Comparison of ENCODE assay signal across 1 cellular context in the genomic region with DNA sequence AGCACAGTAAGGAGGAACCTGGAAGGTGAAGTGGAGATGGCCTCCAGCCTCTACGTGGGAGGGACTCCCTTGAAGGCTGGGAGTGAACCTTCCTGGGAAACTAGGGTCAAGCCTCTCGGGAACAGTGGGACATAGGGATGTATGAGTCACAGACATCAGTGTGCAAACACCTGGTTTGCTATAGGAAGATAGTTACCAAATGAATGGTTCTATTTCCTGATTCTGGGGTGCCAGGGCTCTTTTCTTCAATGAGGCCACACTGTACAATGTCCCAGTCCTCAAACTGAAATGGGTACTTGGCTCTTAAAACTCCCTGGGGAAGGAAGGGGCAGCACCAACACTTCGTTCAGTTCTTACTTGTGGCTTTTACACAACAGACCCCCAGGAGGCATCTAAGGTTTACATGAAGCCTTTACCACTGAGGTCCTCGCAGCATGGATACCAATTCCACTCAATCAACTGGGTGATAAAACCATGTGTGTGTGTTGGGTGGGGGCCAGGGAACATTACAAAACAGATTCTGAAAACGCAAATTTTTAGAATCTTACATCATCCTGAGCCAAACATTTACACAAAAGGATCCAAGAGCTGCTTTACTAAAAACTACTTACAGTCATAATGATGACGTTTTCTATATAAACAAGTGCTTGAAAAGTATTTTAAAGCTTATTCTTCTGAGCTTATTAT.
TF ChIP-seq lines count a peak whose summit lies in the region.

No MANE protein-coding gene starts in this region.

TF ChIP-seq in HEK293, 187 proteins besides CTCF, POLR2A, EP300 and RAD21 (continued from another document and continues in another):
- TF ChIP-seq, protein P1, sequence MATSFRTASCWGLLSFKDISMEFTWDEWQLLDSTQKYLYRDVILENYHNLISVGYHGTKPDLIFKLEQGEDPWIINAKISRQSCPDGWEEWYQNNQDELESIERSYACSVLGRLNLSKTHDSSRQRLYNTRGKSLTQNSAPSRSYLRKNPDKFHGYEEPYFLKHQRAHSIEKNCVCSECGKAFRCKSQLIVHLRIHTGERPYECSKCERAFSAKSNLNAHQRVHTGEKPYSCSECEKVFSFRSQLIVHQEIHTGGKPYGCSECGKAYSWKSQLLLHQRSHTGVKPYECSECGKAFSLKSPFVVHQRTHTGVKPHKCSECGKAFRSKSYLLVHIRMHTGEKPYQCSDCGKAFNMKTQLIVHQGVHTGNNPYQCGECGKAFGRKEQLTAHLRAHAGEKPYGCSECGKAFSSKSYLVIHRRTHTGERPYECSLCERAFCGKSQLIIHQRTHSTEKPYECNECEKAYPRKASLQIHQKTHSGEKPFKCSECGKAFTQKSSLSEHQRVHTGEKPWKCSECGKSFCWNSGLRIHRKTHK (tag by site-specific recombination; IDR thresholded peaks at IDR 0.05): no peak
- TF ChIP-seq ZNF558 (tag by site-specific recombination; IDR thresholded peaks at IDR 0.05) (no peak), ZNF792 (tag by site-specific recombination; IDR thresholded peaks at IDR 0.05) (no peak), ZNF354C (tag by site-specific recombination; IDR thresholded peaks at IDR 0.05; ENCODE audit: borderline replicate concordance, low read depth) (no peak), ZNF777 (tag by site-specific recombination; IDR thresholded peaks at IDR 0.05; ENCODE audit: borderline replicate concordance) (no peak), ZEB2 (tag by site-specific recombination; IDR thresholded peaks at IDR 0.05) (peak; percentile 58), ZNF112 (tag by site-specific recombination; IDR thresholded peaks at IDR 0.05) (no peak), REPIN1 (tag by site-specific recombination; IDR thresholded peaks at IDR 0.05; ENCODE audit: low read depth) (no peak), ZNF324 (tag by site-specific recombination; IDR thresholded peaks at IDR 0.05) (0 out of 2 replicates have a peak, but pooled peaks have one; percentile 23), ZNF19 (tag by site-specific recombination; IDR thresholded peaks at IDR 0.05; ENCODE audit: low read depth) (no peak), ZNF501 (tag by site-specific recombination; IDR thresholded peaks at IDR 0.05) (no peak), KLF9 (tag by site-specific recombination; IDR thresholded peaks at IDR 0.05; ENCODE audit: low read depth) (no peak), ZNF664 (tag by site-specific recombination; IDR thresholded peaks at IDR 0.05) (no peak), RBAK (tag by site-specific recombination; IDR thresholded peaks at IDR 0.05) (no peak), ZBTB48 (tag by site-specific recombination; IDR thresholded peaks at IDR 0.05) (0 out of 2 replicates have a peak, but pooled peaks have one; percentile 17), ZNF514 (tag by site-specific recombination; IDR thresholded peaks at IDR 0.05) (no peak), WT1 (tag by site-specific recombination; IDR thresholded peaks at IDR 0.05) (peak; percentile 60), TCF7L2 (IDR thresholded peaks at IDR 0.05; ENCODE audit: borderline replicate concordance, low read depth, low read length) (no peak), BCL11B (tag by site-specific recombination; IDR thresholded peaks at IDR 0.05; ENCODE audit: low read depth) (0 out of 2 replicates have a peak, but pooled peaks have one; percentile 49), ZNF248 (tag by site-specific recombination; IDR thresholded peaks at IDR 0.05) (no peak), ZNF561 (tag by site-specific recombination; IDR thresholded peaks at IDR 0.05; ENCODE audit: borderline replicate concordance) (peak; percentile 63; the same call in 1 of the 2 replicates), ZNF76 (tag by site-specific recombination; IDR thresholded peaks at IDR 0.05; ENCODE audit: borderline replicate concordance, low read depth) (no peak), ZNF571 (tag by site-specific recombination; IDR thresholded peaks at IDR 0.05) (no peak), ZNF169 (tag by site-specific recombination; IDR thresholded peaks at IDR 0.05) (no peak), ZNF341 (tag by site-specific recombination; IDR thresholded peaks at IDR 0.05; ENCODE audit: low read depth) (0 out of 2 replicates have a peak, but pooled peaks have one; percentile 9), ZNF544 (tag by site-specific recombination; IDR thresholded peaks at IDR 0.05) (no peak), ZNF404 (tag by site-specific recombination; IDR thresholded peaks at IDR 0.05) (no peak), ZNF335 (tag by site-specific recombination; conservative IDR thresholded peaks at IDR 0.05) (no peak; the same call in 1 of the 2 replicates)
- TF ChIP-seq, protein P2, sequence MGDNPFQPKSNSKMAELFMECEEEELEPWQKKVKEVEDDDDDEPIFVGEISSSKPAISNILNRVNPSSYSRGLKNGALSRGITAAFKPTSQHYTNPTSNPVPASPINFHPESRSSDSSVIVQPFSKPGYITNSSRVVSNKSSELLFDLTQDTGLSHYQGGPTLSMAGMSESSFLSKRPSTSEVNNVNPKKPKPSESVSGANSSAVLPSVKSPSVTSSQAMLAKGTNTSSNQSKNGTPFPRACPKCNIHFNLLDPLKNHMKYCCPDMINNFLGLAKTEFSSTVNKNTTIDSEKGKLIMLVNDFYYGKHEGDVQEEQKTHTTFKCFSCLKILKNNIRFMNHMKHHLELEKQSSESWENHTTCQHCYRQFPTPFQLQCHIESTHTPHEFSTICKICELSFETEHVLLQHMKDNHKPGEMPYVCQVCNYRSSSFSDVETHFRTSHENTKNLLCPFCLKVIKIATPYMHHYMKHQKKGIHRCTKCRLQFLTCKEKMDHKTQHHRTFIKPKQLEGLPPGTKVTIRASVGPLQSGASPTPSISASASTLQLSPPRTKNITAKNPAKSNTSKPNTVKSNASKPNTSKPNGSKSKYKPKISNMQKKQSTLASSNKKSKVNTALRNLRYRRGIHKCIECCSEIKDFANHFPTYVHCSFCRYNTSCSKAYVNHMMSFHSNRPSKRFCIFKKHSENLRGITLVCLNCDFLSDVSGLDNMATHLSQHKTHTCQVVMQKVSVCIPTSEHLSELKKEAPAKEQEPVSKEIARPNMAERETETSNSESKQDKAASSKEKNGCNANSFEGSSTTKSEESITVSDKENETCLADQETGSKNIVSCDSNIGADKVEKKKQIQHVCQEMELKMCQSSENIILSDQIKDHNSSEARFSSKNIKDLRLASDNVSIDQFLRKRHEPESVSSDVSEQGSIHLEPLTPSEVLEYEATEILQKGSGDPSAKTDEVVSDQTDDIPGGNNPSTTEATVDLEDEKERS (tag by site-specific recombination; IDR thresholded peaks at IDR 0.05): no peak
- TF ChIP-seq, protein P3, sequence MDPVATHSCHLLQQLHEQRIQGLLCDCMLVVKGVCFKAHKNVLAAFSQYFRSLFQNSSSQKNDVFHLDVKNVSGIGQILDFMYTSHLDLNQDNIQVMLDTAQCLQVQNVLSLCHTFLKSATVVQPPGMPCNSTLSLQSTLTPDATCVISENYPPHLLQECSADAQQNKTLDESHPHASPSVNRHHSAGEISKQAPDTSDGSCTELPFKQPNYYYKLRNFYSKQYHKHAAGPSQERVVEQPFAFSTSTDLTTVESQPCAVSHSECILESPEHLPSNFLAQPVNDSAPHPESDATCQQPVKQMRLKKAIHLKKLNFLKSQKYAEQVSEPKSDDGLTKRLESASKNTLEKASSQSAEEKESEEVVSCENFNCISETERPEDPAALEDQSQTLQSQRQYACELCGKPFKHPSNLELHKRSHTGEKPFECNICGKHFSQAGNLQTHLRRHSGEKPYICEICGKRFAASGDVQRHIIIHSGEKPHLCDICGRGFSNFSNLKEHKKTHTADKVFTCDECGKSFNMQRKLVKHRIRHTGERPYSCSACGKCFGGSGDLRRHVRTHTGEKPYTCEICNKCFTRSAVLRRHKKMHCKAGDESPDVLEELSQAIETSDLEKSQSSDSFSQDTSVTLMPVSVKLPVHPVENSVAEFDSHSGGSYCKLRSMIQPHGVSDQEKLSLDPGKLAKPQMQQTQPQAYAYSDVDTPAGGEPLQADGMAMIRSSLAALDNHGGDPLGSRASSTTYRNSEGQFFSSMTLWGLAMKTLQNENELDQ (tag by site-specific recombination; IDR thresholded peaks at IDR 0.05; ENCODE audit: low read depth): no peak
- TF ChIP-seq, protein P4, sequence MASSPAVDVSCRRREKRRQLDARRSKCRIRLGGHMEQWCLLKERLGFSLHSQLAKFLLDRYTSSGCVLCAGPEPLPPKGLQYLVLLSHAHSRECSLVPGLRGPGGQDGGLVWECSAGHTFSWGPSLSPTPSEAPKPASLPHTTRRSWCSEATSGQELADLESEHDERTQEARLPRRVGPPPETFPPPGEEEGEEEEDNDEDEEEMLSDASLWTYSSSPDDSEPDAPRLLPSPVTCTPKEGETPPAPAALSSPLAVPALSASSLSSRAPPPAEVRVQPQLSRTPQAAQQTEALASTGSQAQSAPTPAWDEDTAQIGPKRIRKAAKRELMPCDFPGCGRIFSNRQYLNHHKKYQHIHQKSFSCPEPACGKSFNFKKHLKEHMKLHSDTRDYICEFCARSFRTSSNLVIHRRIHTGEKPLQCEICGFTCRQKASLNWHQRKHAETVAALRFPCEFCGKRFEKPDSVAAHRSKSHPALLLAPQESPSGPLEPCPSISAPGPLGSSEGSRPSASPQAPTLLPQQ (tag by site-specific recombination; IDR thresholded peaks at IDR 0.05): no peak
- TF ChIP-seq, protein P5, sequence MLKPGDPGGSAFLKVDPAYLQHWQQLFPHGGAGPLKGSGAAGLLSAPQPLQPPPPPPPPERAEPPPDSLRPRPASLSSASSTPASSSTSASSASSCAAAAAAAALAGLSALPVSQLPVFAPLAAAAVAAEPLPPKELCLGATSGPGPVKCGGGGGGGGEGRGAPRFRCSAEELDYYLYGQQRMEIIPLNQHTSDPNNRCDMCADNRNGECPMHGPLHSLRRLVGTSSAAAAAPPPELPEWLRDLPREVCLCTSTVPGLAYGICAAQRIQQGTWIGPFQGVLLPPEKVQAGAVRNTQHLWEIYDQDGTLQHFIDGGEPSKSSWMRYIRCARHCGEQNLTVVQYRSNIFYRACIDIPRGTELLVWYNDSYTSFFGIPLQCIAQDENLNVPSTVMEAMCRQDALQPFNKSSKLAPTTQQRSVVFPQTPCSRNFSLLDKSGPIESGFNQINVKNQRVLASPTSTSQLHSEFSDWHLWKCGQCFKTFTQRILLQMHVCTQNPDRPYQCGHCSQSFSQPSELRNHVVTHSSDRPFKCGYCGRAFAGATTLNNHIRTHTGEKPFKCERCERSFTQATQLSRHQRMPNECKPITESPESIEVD (tag by site-specific recombination; IDR thresholded peaks at IDR 0.05): peak; percentile 99
- TF ChIP-seq, protein P6, sequence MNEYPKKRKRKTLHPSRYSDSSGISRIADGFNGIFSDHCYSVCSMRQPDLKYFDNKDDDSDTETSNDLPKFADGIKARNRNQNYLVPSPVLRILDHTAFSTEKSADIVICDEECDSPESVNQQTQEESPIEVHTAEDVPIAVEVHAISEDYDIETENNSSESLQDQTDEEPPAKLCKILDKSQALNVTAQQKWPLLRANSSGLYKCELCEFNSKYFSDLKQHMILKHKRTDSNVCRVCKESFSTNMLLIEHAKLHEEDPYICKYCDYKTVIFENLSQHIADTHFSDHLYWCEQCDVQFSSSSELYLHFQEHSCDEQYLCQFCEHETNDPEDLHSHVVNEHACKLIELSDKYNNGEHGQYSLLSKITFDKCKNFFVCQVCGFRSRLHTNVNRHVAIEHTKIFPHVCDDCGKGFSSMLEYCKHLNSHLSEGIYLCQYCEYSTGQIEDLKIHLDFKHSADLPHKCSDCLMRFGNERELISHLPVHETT (tag by site-specific recombination; IDR thresholded peaks at IDR 0.05): no peak
- TF ChIP-seq, protein P7, sequence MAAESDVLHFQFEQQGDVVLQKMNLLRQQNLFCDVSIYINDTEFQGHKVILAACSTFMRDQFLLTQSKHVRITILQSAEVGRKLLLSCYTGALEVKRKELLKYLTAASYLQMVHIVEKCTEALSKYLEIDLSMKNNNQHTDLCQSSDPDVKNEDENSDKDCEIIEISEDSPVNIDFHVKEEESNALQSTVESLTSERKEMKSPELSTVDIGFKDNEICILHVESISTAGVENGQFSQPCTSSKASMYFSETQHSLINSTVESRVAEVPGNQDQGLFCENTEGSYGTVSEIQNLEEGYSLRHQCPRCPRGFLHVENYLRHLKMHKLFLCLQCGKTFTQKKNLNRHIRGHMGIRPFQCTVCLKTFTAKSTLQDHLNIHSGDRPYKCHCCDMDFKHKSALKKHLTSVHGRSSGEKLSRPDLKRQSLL (tag by site-specific recombination; IDR thresholded peaks at IDR 0.05): no peak
- TF ChIP-seq, protein P8, sequence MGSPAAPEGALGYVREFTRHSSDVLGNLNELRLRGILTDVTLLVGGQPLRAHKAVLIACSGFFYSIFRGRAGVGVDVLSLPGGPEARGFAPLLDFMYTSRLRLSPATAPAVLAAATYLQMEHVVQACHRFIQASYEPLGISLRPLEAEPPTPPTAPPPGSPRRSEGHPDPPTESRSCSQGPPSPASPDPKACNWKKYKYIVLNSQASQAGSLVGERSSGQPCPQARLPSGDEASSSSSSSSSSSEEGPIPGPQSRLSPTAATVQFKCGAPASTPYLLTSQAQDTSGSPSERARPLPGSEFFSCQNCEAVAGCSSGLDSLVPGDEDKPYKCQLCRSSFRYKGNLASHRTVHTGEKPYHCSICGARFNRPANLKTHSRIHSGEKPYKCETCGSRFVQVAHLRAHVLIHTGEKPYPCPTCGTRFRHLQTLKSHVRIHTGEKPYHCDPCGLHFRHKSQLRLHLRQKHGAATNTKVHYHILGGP (tag by site-specific recombination; IDR thresholded peaks at IDR 0.05): no peak
- TF ChIP-seq, protein P9, sequence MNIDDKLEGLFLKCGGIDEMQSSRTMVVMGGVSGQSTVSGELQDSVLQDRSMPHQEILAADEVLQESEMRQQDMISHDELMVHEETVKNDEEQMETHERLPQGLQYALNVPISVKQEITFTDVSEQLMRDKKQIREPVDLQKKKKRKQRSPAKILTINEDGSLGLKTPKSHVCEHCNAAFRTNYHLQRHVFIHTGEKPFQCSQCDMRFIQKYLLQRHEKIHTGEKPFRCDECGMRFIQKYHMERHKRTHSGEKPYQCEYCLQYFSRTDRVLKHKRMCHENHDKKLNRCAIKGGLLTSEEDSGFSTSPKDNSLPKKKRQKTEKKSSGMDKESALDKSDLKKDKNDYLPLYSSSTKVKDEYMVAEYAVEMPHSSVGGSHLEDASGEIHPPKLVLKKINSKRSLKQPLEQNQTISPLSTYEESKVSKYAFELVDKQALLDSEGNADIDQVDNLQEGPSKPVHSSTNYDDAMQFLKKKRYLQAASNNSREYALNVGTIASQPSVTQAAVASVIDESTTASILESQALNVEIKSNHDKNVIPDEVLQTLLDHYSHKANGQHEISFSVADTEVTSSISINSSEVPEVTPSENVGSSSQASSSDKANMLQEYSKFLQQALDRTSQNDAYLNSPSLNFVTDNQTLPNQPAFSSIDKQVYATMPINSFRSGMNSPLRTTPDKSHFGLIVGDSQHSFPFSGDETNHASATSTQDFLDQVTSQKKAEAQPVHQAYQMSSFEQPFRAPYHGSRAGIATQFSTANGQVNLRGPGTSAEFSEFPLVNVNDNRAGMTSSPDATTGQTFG (tag by site-specific recombination; IDR thresholded peaks at IDR 0.05; ENCODE audit: borderline replicate concordance): no peak
- TF ChIP-seq, protein P10, sequence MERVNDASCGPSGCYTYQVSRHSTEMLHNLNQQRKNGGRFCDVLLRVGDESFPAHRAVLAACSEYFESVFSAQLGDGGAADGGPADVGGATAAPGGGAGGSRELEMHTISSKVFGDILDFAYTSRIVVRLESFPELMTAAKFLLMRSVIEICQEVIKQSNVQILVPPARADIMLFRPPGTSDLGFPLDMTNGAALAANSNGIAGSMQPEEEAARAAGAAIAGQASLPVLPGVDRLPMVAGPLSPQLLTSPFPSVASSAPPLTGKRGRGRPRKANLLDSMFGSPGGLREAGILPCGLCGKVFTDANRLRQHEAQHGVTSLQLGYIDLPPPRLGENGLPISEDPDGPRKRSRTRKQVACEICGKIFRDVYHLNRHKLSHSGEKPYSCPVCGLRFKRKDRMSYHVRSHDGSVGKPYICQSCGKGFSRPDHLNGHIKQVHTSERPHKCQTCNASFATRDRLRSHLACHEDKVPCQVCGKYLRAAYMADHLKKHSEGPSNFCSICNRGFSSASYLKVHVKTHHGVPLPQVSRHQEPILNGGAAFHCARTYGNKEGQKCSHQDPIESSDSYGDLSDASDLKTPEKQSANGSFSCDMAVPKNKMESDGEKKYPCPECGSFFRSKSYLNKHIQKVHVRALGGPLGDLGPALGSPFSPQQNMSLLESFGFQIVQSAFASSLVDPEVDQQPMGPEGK (tag by site-specific recombination; IDR thresholded peaks at IDR 0.05): peak; percentile 63; the same call in 1 of the 2 replicates
